Comparison of ENCODE assay signal across 17 cellular contexts in the genomic region with DNA sequence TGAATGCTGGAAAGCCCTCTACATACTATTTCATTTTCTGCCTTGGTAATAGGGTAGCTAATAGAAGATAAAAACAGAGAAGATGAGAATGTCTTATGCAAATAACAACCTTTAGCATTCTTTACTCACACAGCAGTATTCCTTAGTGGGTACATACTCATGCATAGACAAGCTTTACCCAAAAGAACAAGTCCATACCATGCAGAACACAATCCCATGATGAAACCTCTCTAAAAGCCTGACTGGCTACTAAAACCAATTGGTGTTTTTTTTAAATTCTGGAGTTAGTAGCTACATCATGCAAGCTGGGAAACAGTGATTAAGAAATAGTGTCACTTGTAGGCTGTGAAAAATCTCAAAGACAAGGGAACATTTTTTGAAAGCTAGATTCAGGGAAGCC.
DNase-seq lines count a peak whose midpoint lies in the region; ATAC-seq and TF ChIP-seq lines count a peak whose summit lies in the region.
"Had no signal": no experiment of that assay in that cellular context is flagged by ENCODE, and none has a peak within 500 bp of the region (broad histone marks: within the 10 kb centered on the region; RNA-seq: fewer than 3 reads in every experiment).

No MANE protein-coding gene starts in this region.

- ATAC-seq in GM23338 (no peak), GM21576 (IDR thresholded peaks at IDR 0.05; ENCODE audit: unreplicated experiment) (no peak)
- ATAC-seq: GM12878 had no signal

- H3K4me2 ChIP-seq in GM23338, result no peak overlapping the region

- DNase-seq in GM23338 (ENCODE audit: low spot score) (no peak), chondrocyte (ENCODE audit: low spot score) (no peak), epithelial cell of esophagus (ENCODE audit: low read depth) (peak; percentile 75), mesothelial cell of epicardium (ENCODE audit: low spot score in 2 of 2, unreplicated experiment in 2 of 2) (no peak), NCI-H1048 (lab: John Stamatoyannopoulos, UW) (no peak), NCI-H2171 (lab: John Stamatoyannopoulos, UW) (no peak), LoVo (ENCODE audit: low spot score) (no peak)
- DNase-seq: C1 segment of cervical spinal cord; Calu3; CD4-positive, alpha-beta memory T cell; COR-L47; DMS153; DND-41; H7; HCEC 1CT had no signal

- H3K4me1 ChIP-seq in GM23338 (ENCODE audit: insufficient read depth), result no peaks in the 10 kb centered on the region

- H3K27ac Mint-ChIP-seq in GM23338 (no peak overlapping the region; the same call in 1 of the 2 replicates), chondrocyte (ENCODE audit: unreplicated experiment) (peak overlapping the region; percentile 0), mesothelial cell of epicardium (peak overlapping the region; percentile 15)
- H3K27ac Mint-ChIP-seq: CD4-positive, alpha-beta memory T cell had no signal

- H3F3A ChIP-seq in GM23338 (replicated peaks; ENCODE audit: low read depth), result no peaks in the 10 kb centered on the region

- no peak for TF ChIP-seq CTCF in GM23338 (conservative IDR thresholded peaks at IDR 0.05; ENCODE audit: low read depth in 2 of 2)
- no peak for TF ChIP-seq CTCF in chondrocyte (IDR thresholded peaks at IDR 0.05)
- TF ChIP-seq CTCF in epithelial cell of esophagus (IDR thresholded peaks at IDR 0.05; ENCODE audit: insufficient read depth, low read depth, low read length, missing control alignments), result no peak
- no peak for TF ChIP-seq CTCF in mesothelial cell of epicardium (IDR thresholded peaks at IDR 0.05; ENCODE audit: unreplicated experiment)

- peaks cover 16% of the 10 kb centered on the region; the same call in 2 of the 3 replicates for H3K4me1 Mint-ChIP-seq in GM23338
- H3K4me1 Mint-ChIP-seq in chondrocyte (ENCODE audit: low read depth), result peaks cover 22% of the 10 kb centered on the region
- H3K4me1 Mint-ChIP-seq in mesothelial cell of epicardium, result peaks cover 14% of the 10 kb centered on the region
- H3K4me1 Mint-ChIP-seq: CD4-positive, alpha-beta memory T cell had no signal

- H3K4me3 Mint-ChIP-seq in GM23338 (no peak overlapping the region), chondrocyte (ENCODE audit: unreplicated experiment) (no peak overlapping the region), mesothelial cell of epicardium (no peak overlapping the region)
- H3K4me3 Mint-ChIP-seq: CD4-positive, alpha-beta memory T cell had no signal

- H3K4me3 ChIP-seq in GM23338 (no peak overlapping the region), epithelial cell of esophagus (ENCODE audit: low read length) (no peak overlapping the region)
- H3K4me3 ChIP-seq: GM12878 had no signal

- H3K27ac ChIP-seq in GM23338 (ENCODE audit: low read depth), result peak overlapping the region; percentile 61

- H3K36me3 Mint-ChIP-seq in GM23338 (ENCODE audit: low read depth) (peaks cover 22% of the 10 kb centered on the region), chondrocyte (ENCODE audit: low read depth) (peaks cover 41% of the 10 kb centered on the region), mesothelial cell of epicardium (peaks cover 49% of the 10 kb centered on the region)

- H3K36me3 ChIP-seq in GM23338 (ENCODE audit: insufficient read depth), result peaks cover 8% of the 10 kb centered on the region; the same call in 1 of the 2 replicates

- no peaks in the 10 kb centered on the region for H3K9me2 ChIP-seq in GM23338 (ENCODE audit: insufficient read depth)

- no peak overlapping the region for H2AFZ ChIP-seq in GM23338

- no peaks in the 10 kb centered on the region for H3K27me3 ChIP-seq in GM23338 (ENCODE audit: insufficient read depth)

- H3K27me3 Mint-ChIP-seq in GM23338 (ENCODE audit: insufficient read depth, low read depth, poor library complexity), result peaks cover 4% of the 10 kb centered on the region
- H3K27me3 Mint-ChIP-seq in chondrocyte (ENCODE audit: low read depth), result no peaks in the 10 kb centered on the region
- H3K27me3 Mint-ChIP-seq in mesothelial cell of epicardium (ENCODE audit: low read depth), result no peaks in the 10 kb centered on the region
- H3K27me3 Mint-ChIP-seq: CD4-positive, alpha-beta memory T cell had no signal

- H3K9me3 Mint-ChIP-seq in GM23338 (no peaks in the 10 kb centered on the region), chondrocyte (ENCODE audit: low read depth) (no peaks in the 10 kb centered on the region), mesothelial cell of epicardium (no peaks in the 10 kb centered on the region)
- H3K9me3 Mint-ChIP-seq: CD4-positive, alpha-beta memory T cell had no signal

- H3K79me2 ChIP-seq in GM23338 (replicated peaks; ENCODE audit: insufficient read depth), result no peaks in the 10 kb centered on the region

- no peaks in the 10 kb centered on the region; the same call in 1 of the 2 replicates for H4K20me1 ChIP-seq in GM23338 (replicated peaks; ENCODE audit: insufficient read depth)

TF ChIP-seq in GM23338, 12 proteins besides CTCF, POLR2A, EP300 and RAD21:
- TF ChIP-seq NANOG (IDR thresholded peaks at IDR 0.05; ENCODE audit: borderline replicate concordance), result no peak
TF ChIP-seq in GM23338: peak in this region for 0.
